8 cellular contexts compared by ENCODE assay signal in the genomic region with DNA sequence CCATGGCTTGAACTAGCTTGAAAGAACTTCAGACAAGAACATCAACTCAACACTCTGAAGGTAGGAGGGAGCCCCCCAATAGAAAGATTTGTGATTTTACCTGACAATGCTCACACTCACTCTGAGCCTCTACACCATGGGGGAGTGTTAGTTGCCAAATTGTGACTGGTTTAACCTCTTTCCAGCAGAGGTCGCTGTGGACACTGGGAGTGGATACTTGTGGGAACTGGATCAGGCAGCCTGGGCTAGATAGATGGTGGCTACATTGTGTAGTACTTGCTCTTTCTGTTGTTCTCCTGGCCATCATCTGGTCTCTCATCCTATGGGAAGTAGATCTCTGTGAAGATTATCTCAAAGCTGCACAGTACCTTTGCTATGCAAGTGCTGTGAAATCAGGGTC. TPM values are rescaled to one million over a fixed set of nuclear protein-coding genes. Genes with fewer than 3 reads are reported as not detected.
DNase-seq lines count a peak whose midpoint lies in the region; ATAC-seq and TF ChIP-seq lines count a peak whose summit lies in the region.

No MANE protein-coding gene starts in this region.

- H3K9me3 ChIP-seq in BE2C (no peaks in the 10 kb centered on the region), WERI-Rb-1 (ENCODE audit: severe bottlenecking) (no peaks in the 10 kb centered on the region), upper lobe of left lung (no peaks in the 10 kb centered on the region), tibial artery (no peaks in the 10 kb centered on the region)

- no peak for TF ChIP-seq POLR2A in upper lobe of left lung (IDR thresholded peaks at IDR 0.05)

- ATAC-seq in upper lobe of left lung (ENCODE audit: low FRiP score in 2 of 2) (no peak), GM18909 (IDR thresholded peaks at IDR 0.05; ENCODE audit: poor library complexity, unreplicated experiment) (no peak)

- TF ChIP-seq CTCF in BE2C (IDR thresholded peaks at IDR 0.05; ENCODE audit: low read depth, low read length), result peak; percentile 98
- TF ChIP-seq CTCF in GM13977 (IDR thresholded peaks at IDR 0.05; ENCODE audit: extremely low read depth, insufficient read depth, missing control alignments), result peak; percentile 76
- peak; percentile 88 for TF ChIP-seq CTCF in WERI-Rb-1 (IDR thresholded peaks at IDR 0.05; ENCODE audit: low read depth, low read length)
- peak in 4 of 6 experiments; percentile 28 to 51 (median 50) for TF ChIP-seq CTCF in upper lobe of left lung (IDR thresholded peaks at IDR 0.05)
- peak in 1 of 2 experiments; percentile 6 for TF ChIP-seq CTCF in tibial artery (IDR thresholded peaks at IDR 0.05)

- peak; percentile 83 for DNase-seq in BE2C
- peak; percentile 66 for DNase-seq in GM13977 (ENCODE audit: low spot score)
- DNase-seq in NCI-H2107 treated with DMSO at 0.1 percent for 48 hours (lab: John Stamatoyannopoulos, UW; ENCODE audit: unreplicated experiment), result peak; percentile 76
- peak; percentile 83 for DNase-seq in WERI-Rb-1
- peak; percentile 66 for DNase-seq in iPS-NIHi11 (ENCODE audit: low spot score)
- DNase-seq in upper lobe of left lung, result peak in 1 of 2 donors; percentile 44
- DNase-seq in tibial artery, result no peak

- H3K4me1 ChIP-seq in BE2C (peaks cover 2% of the 10 kb centered on the region; the same call in 1 of the 2 replicates), upper lobe of left lung (peaks cover 19 to 28% (median 20%) of the 10 kb centered on the region in 4 donors), tibial artery (peaks cover 0 to 26% (median 18%) of the 10 kb centered on the region in 4 donors)

- TF ChIP-seq EP300 in upper lobe of left lung (IDR thresholded peaks at IDR 0.05), result no peak

- in situ Hi-C loops in GM13977 (cut with MboI; ENCODE audit: low pct_unique_long_range_greater_than_20kb, low sequenced_read_pairs, unreplicated experiment), result loop anchor here (5.0 kb wide), 1 partner anchor 72 kb away; no protein-coding TSS in a partner anchor

- 0% methylated on average over 1 of the region's 1 CpG for WGBS in upper lobe of left lung, 2 donors

- H3K36me3 ChIP-seq in BE2C (no peaks in the 10 kb centered on the region), WERI-Rb-1 (no peaks in the 10 kb centered on the region), upper lobe of left lung (no peaks in the 10 kb centered on the region), tibial artery (no peaks in the 10 kb centered on the region)

- H3K4me3 ChIP-seq in BE2C (ENCODE audit: low read depth, low read length) (no peak overlapping the region), WERI-Rb-1 (ENCODE audit: low read depth, low read length) (no peak overlapping the region), upper lobe of left lung (no peak overlapping the region), tibial artery (no peak overlapping the region)

- H3K27ac ChIP-seq in WERI-Rb-1 (no peak overlapping the region), upper lobe of left lung (no peak overlapping the region), tibial artery (no peak overlapping the region)

- H3K27me3 ChIP-seq in BE2C (peaks cover 20% of the 10 kb centered on the region), WERI-Rb-1 (ENCODE audit: insufficient read depth, low read depth, severe bottlenecking) (peaks cover 11% of the 10 kb centered on the region), upper lobe of left lung (peaks cover 0 to 7% (median 1%) of the 10 kb centered on the region in 4 donors), tibial artery (peaks cover 4 to 69% of the 10 kb centered on the region in 2 donors)

- intact Hi-C loops in tibial artery (cut with DNase I; ENCODE audit: low total_unique reads), result no loop called here

RNA-seq across cellular contexts. Expression of a gene that starts 2.9 kb away (rescaled TPM):
- polyA plus RNA-seq in BE2C (2012; ENCODE audit: insufficient read depth, insufficient read length, low read depth), result 17.9 TPM
- 10 to 100 TPM in 1 of 6 donors, 1 to 10 TPM in 5; 1.2 to 10.7 (median 3.2) TPM for total RNA-seq in upper lobe of left lung

Comparison
In these comparisons a context has a peak if more than half of its experiments do, and no peak if none do; other contexts are left out.
1. DNase-seq: peak in BE2C (single experiment), GM13977 (single experiment), NCI-H2107 treated with DMSO at 0.1 percent for 48 hours (single experiment), WERI-Rb-1 (single experiment) and iPS-NIHi11 (single experiment); none in tibial artery (0 of 2).